ENCODE assay signal across 8 cellular contexts in genomic region chr17:48816438-48816773, GRCh38. TPM values are rescaled to one million over a fixed set of nuclear protein-coding genes. Genes with fewer than 3 reads are reported as not detected.
DNase-seq lines count a peak whose midpoint lies in the region; ATAC-seq and TF ChIP-seq lines count a peak whose summit lies in the region.

No MANE protein-coding gene starts in this region.

- DNase-seq in activated T-cell treated with anti-CD3 and anti-CD28 coated beads, Interleukin-2, amount 50 U/mL, for 4 hours = no peak
- no peak for DNase-seq in activated T-cell treated with anti-CD3 and anti-CD28 coated beads, Interleukin-2, amount 50 U/mL, for 48 hours
- DNase-seq in thoracic aorta (ENCODE audit: low spot score) (no peak), 8988T (no peak), caudate nucleus (lab: John Stamatoyannopoulos, UW) (no peak), NCI-H2227 (lab: John Stamatoyannopoulos, UW; ENCODE audit: unreplicated experiment) (no peak)

- peak overlapping the region; percentile 60 for H3K4me3 ChIP-seq in thoracic aorta

- H3K27me3 ChIP-seq in layer of hippocampus (ENCODE audit: control insufficient read depth, insufficient read depth, low read length) = peaks cover 3% of the 10 kb centered on the region
- no peaks in the 10 kb centered on the region for H3K27me3 ChIP-seq in thoracic aorta (replicated peaks; ENCODE audit: insufficient read depth)

- peak overlapping the region; percentile 42 for H3K27ac ChIP-seq in layer of hippocampus (ENCODE audit: low read depth, low read length)
- H3K27ac ChIP-seq in thoracic aorta = no peak overlapping the region
- no peak overlapping the region for H3K27ac ChIP-seq in caudate nucleus (ENCODE audit: low read depth, low read length)

- peak overlapping the region; percentile 75 for H3K4me3 Mint-ChIP-seq in activated T-cell treated with anti-CD3 and anti-CD28 coated beads, Interleukin-2, amount 50 U/mL, for 4 hours
- peak overlapping the region; percentile 84 for H3K4me3 Mint-ChIP-seq in activated naive CD8-positive, alpha-beta T cell

- no peaks in the 10 kb centered on the region for H3K9me3 ChIP-seq in thoracic aorta

- no peak for TF ChIP-seq CTCF in thoracic aorta (IDR thresholded peaks at IDR 0.05)

- no peaks in the 10 kb centered on the region for H3K9me3 Mint-ChIP-seq in activated T-cell treated with anti-CD3 and anti-CD28 coated beads, Interleukin-2, amount 50 U/mL, for 4 hours
- H3K9me3 Mint-ChIP-seq in activated naive CD8-positive, alpha-beta T cell (ENCODE audit: low read depth) = no peaks in the 10 kb centered on the region

- H3K36me3 Mint-ChIP-seq in activated T-cell treated with anti-CD3 and anti-CD28 coated beads, Interleukin-2, amount 50 U/mL, for 4 hours (ENCODE audit: insufficient read depth) = no peaks in the 10 kb centered on the region
- H3K36me3 Mint-ChIP-seq in activated naive CD8-positive, alpha-beta T cell = no peaks in the 10 kb centered on the region

- no peaks in the 10 kb centered on the region for H3K36me3 ChIP-seq in thoracic aorta

- H3K4me1 ChIP-seq in thoracic aorta (ENCODE audit: control insufficient read depth in 1 of 2, low read depth in 2 of 2) = peaks cover 0 to 17% of the 10 kb centered on the region in 2 donors

- ATAC-seq in activated T-cell treated with anti-CD3 and anti-CD28 coated beads, Interleukin-2, amount 50 U/mL, for 4 hours = no peak
- no peak for ATAC-seq in thoracic aorta (ENCODE audit: insufficient number of reproducible peaks, low FRiP score, low read depth)

- H3K27me3 Mint-ChIP-seq in activated T-cell treated with anti-CD3 and anti-CD28 coated beads, Interleukin-2, amount 50 U/mL, for 4 hours (ENCODE audit: low read depth) = peaks cover 48% of the 10 kb centered on the region
- H3K27me3 Mint-ChIP-seq in activated naive CD8-positive, alpha-beta T cell = peaks cover 25% of the 10 kb centered on the region

- H3K27ac Mint-ChIP-seq in activated naive CD8-positive, alpha-beta T cell = no peak overlapping the region

- H3K4me1 Mint-ChIP-seq in activated T-cell treated with anti-CD3 and anti-CD28 coated beads, Interleukin-2, amount 50 U/mL, for 4 hours (ENCODE audit: low read depth) = peaks cover 15% of the 10 kb centered on the region
- H3K4me1 Mint-ChIP-seq in activated naive CD8-positive, alpha-beta T cell (ENCODE audit: low read depth) = peaks cover 20% of the 10 kb centered on the region

RNA-seq across cellular contexts. Expression of gene TTLL6, which starts 0.6 kb away (rescaled TPM):
- not detected for total RNA-seq in activated T-cell treated with anti-CD3 and anti-CD28 coated beads, Interleukin-2, amount 50 U/mL, for 4 hours
- not detected for total RNA-seq in thoracic aorta

RNA-seq across cellular contexts. Expression of gene CALCOCO2, which starts 14.4 kb away (rescaled TPM):
- 10 to 100 TPM; 34.0 to 45.5 (median 34.3) TPM for total RNA-seq in activated T-cell treated with anti-CD3 and anti-CD28 coated beads, Interleukin-2, amount 50 U/mL, for 4 hours
- 100 to 1,000 TPM; 122 to 192 TPM for total RNA-seq in thoracic aorta
